ENCODE assay signal across 7 cellular contexts in genomic region chr7:16174253-16174652, GRCh38.
"Had no signal": no experiment of that assay in that cellular context is flagged by ENCODE, and none has a peak within 500 bp of the region (broad histone marks: within the 10 kb centered on the region; RNA-seq: fewer than 3 reads in every experiment).

No MANE protein-coding gene starts in this region.

- DNase-seq: GM23248, GOT3, H9, HCEC 1CT, KBM-7 had no signal

- H3K9ac ChIP-seq: GM23248, KMS-11 had no signal

- H3K27ac ChIP-seq: GM23248, KMS-11 had no signal

- FAIRE-seq: HTR-8/SVneo had no signal

- H3K4me2 ChIP-seq: KMS-11 had no signal

- H2AFZ ChIP-seq: GM23248 had no signal

- H3K4me3 ChIP-seq: GM23248 had no signal
